8 cellular contexts compared by ENCODE assay signal in genomic region chr15:34352996-34353395, GRCh38. TPM values are rescaled to one million over a fixed set of nuclear protein-coding genes. Genes with fewer than 3 reads are reported as not detected.
"Had no signal": no experiment of that assay in that cellular context is flagged by ENCODE, and none has a peak within 500 bp of the region (broad histone marks: within the 10 kb centered on the region; RNA-seq: fewer than 3 reads in every experiment).

No MANE protein-coding gene starts in this region.

RNA-seq across cellular contexts. Expression of gene NUTM1, which starts 9.9 kb away (rescaled TPM):
- total RNA-seq: OCI-LY7, PC-9, Peyer's patch, Right ventricle myocardium inferior, Right ventricle myocardium superior, SJSA1, SK-MEL-5 had no signal
- polyA plus RNA-seq: SK-N-SH had no signal
